Comparison of ENCODE assay signal across 25 cellular contexts in genomic region chr4:73851293-73851692, GRCh38. TPM values are rescaled to one million over a fixed set of nuclear protein-coding genes. Genes with fewer than 3 reads are reported as not detected.
"Had no signal": no experiment of that assay in that cellular context is flagged by ENCODE, and none has a peak within 500 bp of the region (broad histone marks: within the 10 kb centered on the region; RNA-seq: fewer than 3 reads in every experiment).

No MANE protein-coding gene starts in this region.

- ATAC-seq: effector memory CD8-positive, alpha-beta T cell; gastrocnemius medialis; heart right ventricle; left cardiac atrium; left ventricle myocardium superior; lower lobe of right lung; naive thymus-derived CD4-positive, alpha-beta T cell; natural killer cell had no signal

- FAIRE-seq: endometrium had no signal

- H3K27me3 ChIP-seq: colonic mucosa had no signal

- H3K27ac ChIP-seq: colonic mucosa, epithelial cell of prostate, esophagus squamous epithelium, gastrocnemius medialis, heart right ventricle, left lung, lower lobe of right lung had no signal

- H3K4me1 ChIP-seq: colonic mucosa, gastrocnemius medialis had no signal

- DNase-seq: colonic mucosa; cortex of kidney; effector CD8-positive, alpha-beta T cell; effector memory CD8-positive, alpha-beta T cell; endodermal cell; erythroblast; esophagus squamous epithelium; foreskin fibroblast; foreskin melanocyte; gastrocnemius medialis; glutamatergic neuron; head of caudate nucleus; heart right ventricle; hippocampal formation; islet precursor cell; left cardiac atrium; left lung; left ventricle myocardium superior; lower lobe of right lung; mesendoderm; midbrain; naive thymus-derived CD4-positive, alpha-beta T cell; natural killer cell had no signal

- H3K4me3 ChIP-seq: colonic mucosa, esophagus squamous epithelium, gastrocnemius medialis, heart right ventricle, left lung, lower lobe of right lung had no signal

- H3K9me3 ChIP-seq: colonic mucosa, esophagus squamous epithelium, gastrocnemius medialis, heart right ventricle, left lung, lower lobe of right lung had no signal

- H3K36me3 ChIP-seq: colonic mucosa, esophagus squamous epithelium, gastrocnemius medialis, heart right ventricle, left lung, lower lobe of right lung had no signal

RNA-seq across cellular contexts. Expression of gene PF4V1, which starts 1.8 kb away (rescaled TPM):
- polyA plus RNA-seq: heart right ventricle; naive thymus-derived CD4-positive, alpha-beta T cell had no signal

RNA-seq across cellular contexts. Expression of gene CXCL6, which starts 14.8 kb away (rescaled TPM):
- polyA plus RNA-seq: naive thymus-derived CD4-positive, alpha-beta T cell had no signal

RNA-seq across cellular contexts. Expression of gene CXCL1, which starts 17.9 kb away (rescaled TPM):
- polyA plus RNA-seq: naive thymus-derived CD4-positive, alpha-beta T cell had no signal
